In genomic region chr12:121438905-121439304, GRCh38 we compare ENCODE assay signal across 21 cellular contexts. TPM values are rescaled to one million over a fixed set of nuclear protein-coding genes. Genes with fewer than 3 reads are reported as not detected.
A peak's percentile ranks its signal among the peaks of the same experiment; 100 is the strongest.
DNase-seq lines count a peak whose midpoint lies in the region; ATAC-seq and TF ChIP-seq lines count a peak whose summit lies in the region.
"Had no signal": no experiment of that assay in that cellular context is flagged by ENCODE, and none has a peak within 500 bp of the region (broad histone marks: within the 10 kb centered on the region; RNA-seq: fewer than 3 reads in every experiment).

No MANE protein-coding gene starts in this region.

- no peak overlapping the region for H3K4me3 Mint-ChIP-seq in activated T-helper 17 cell treated with anti-CD3 and anti-CD28 coated beads, Interleukin-2, amount 50 U/mL, for 72 hours
- H3K4me3 Mint-ChIP-seq: H9 had no signal

- no peaks in the 10 kb centered on the region for H4K20me1 ChIP-seq in Karpas-422 (ENCODE audit: insufficient read depth, low read depth, low read length)

- H3K27me3 ChIP-seq in Karpas-422 (ENCODE audit: low read length) (no peaks in the 10 kb centered on the region), WERI-Rb-1 (ENCODE audit: insufficient read depth, low read depth, severe bottlenecking) (no peaks in the 10 kb centered on the region)

- no peak overlapping the region for H3K4me2 ChIP-seq in Karpas-422 (ENCODE audit: low read depth, low read length, poor library complexity, severe bottlenecking)
- H3K4me2 ChIP-seq: PC-9 had no signal

- H3K9ac ChIP-seq in Karpas-422 (ENCODE audit: low read length), result no peak overlapping the region
- H3K9ac ChIP-seq: GM23248 had no signal

- H3K27ac ChIP-seq in caudate nucleus (ENCODE audit: low read depth, low read length) (peak overlapping the region; percentile 69), Karpas-422 (ENCODE audit: low read length) (no peak overlapping the region), WERI-Rb-1 (no peak overlapping the region)
- H3K27ac ChIP-seq: C4-2B, GM23248, PC-9 had no signal

- H3K9me3 ChIP-seq in Karpas-422 (ENCODE audit: low read length) (no peaks in the 10 kb centered on the region), WERI-Rb-1 (ENCODE audit: severe bottlenecking) (peaks cover 2% of the 10 kb centered on the region)

- TF ChIP-seq CTCF in WERI-Rb-1 (IDR thresholded peaks at IDR 0.05; ENCODE audit: low read depth, low read length), result no peak

- ATAC-seq in activated T-helper 17 cell treated with anti-CD3 and anti-CD28 coated beads, Interleukin-2, amount 50 U/mL, for 72 hours (replicated peaks), result no peak

- H3K4me1 Mint-ChIP-seq in activated T-helper 17 cell treated with anti-CD3 and anti-CD28 coated beads, Interleukin-2, amount 50 U/mL, for 72 hours, result peaks cover 7% of the 10 kb centered on the region

- H3K36me3 Mint-ChIP-seq in activated T-helper 17 cell treated with anti-CD3 and anti-CD28 coated beads, Interleukin-2, amount 50 U/mL, for 72 hours (ENCODE audit: low read depth), result peaks cover 91% of the 10 kb centered on the region

- H3K9me3 Mint-ChIP-seq in activated T-helper 17 cell treated with anti-CD3 and anti-CD28 coated beads, Interleukin-2, amount 50 U/mL, for 72 hours, result peaks cover 7% of the 10 kb centered on the region

- H3K79me2 ChIP-seq in Karpas-422 (ENCODE audit: low read length), result no peaks in the 10 kb centered on the region

- H3K27me3 Mint-ChIP-seq in activated T-helper 17 cell treated with anti-CD3 and anti-CD28 coated beads, Interleukin-2, amount 50 U/mL, for 72 hours, result no peaks in the 10 kb centered on the region
- H3K27me3 Mint-ChIP-seq: IgD-negative memory B cell had no signal

- H3K27ac Mint-ChIP-seq in activated T-helper 17 cell treated with anti-CD3 and anti-CD28 coated beads, Interleukin-2, amount 50 U/mL, for 72 hours, result no peak overlapping the region
- H3K27ac Mint-ChIP-seq: H9 had no signal

- H3K4me3 ChIP-seq in Karpas-422 (ENCODE audit: low read length) (no peak overlapping the region), WERI-Rb-1 (ENCODE audit: low read depth, low read length) (no peak overlapping the region)
- H3K4me3 ChIP-seq: GM23248, PC-9 had no signal

- H2AFZ ChIP-seq in Karpas-422 (ENCODE audit: low read length), result no peak overlapping the region
- H2AFZ ChIP-seq: GM23248, PC-9 had no signal

- CTCF ChIA-PET in HEK293T (lab: Yijun Ruan, JAX), result interaction anchor here (1.2 kb wide), 1 partner anchor 104 kb away, joined by 3 read pairs; no protein-coding TSS in a partner anchor

- no peaks in the 10 kb centered on the region for H3K9me2 ChIP-seq in Karpas-422 (replicated peaks; ENCODE audit: insufficient read depth, low read length)

- peak in 43 of 61 donors; percentile 18 to 71 (median 44) for DNase-seq in caudate nucleus (lab: John Stamatoyannopoulos, UW)
- peak; percentile 35 to 68 for DNase-seq in hippocampal formation (lab: John Stamatoyannopoulos, UW)
- DNase-seq in putamen (ENCODE audit: low spot score), result peak; percentile 80
- no peak for DNase-seq in Karpas-422
- no peak for DNase-seq in HEK293T (ENCODE audit: extremely low spot score)
- no peak for DNase-seq in WERI-Rb-1
- DNase-seq: ACHN, GM23248, H9, MV-4-11, NCI-H1105 treated with DMSO at 0.1 percent for 48 hours, NCI-H2029 treated with DMSO at 0.1 percent for 48 hours, NCI-H226, NCI-H510A treated with DMSO at 0.1 percent for 48 hours, NCI-H748 treated with DMSO at 0.1 percent for 48 hours, PC-9, RPMI8226, SHP77 had no signal

- POLR2A ChIA-PET in HEK293T (lab: Yijun Ruan, JAX), result interaction anchor here (0.6 kb wide), 1 partner anchor 144 kb away, joined by 3 read pairs; no protein-coding TSS in a partner anchor

- peaks cover 49% of the 10 kb centered on the region for H3K36me3 ChIP-seq in Karpas-422 (ENCODE audit: insufficient read depth, low read length)
- H3K36me3 ChIP-seq in WERI-Rb-1, result peaks cover 58% of the 10 kb centered on the region

- H3K4me1 ChIP-seq in Karpas-422 (ENCODE audit: low read length), result no peaks in the 10 kb centered on the region

TF ChIP-seq in HEK293T, 16 proteins besides CTCF, POLR2A, EP300 and RAD21:
- no peak for TF ChIP-seq BHLHE40 (IDR thresholded peaks at IDR 0.05; ENCODE audit: borderline replicate concordance)
- TF ChIP-seq FOXA1 (IDR thresholded peaks at IDR 0.05), result no peak
- TF ChIP-seq ZNF384 (IDR thresholded peaks at IDR 0.05), result no peak
- no peak for TF ChIP-seq SP1 (IDR thresholded peaks at IDR 0.05)
- TF ChIP-seq CTBP1 (IDR thresholded peaks at IDR 0.05; ENCODE audit: borderline replicate concordance), result no peak
- no peak for TF ChIP-seq PKNOX1 (IDR thresholded peaks at IDR 0.05)
- TF ChIP-seq HDGF (IDR thresholded peaks at IDR 0.05; ENCODE audit: borderline replicate concordance), result no peak
- no peak for TF ChIP-seq FOXK2 (IDR thresholded peaks at IDR 0.05)
- TF ChIP-seq SUZ12 (IDR thresholded peaks at IDR 0.05), result no peak
- TF ChIP-seq FOXM1 (IDR thresholded peaks at IDR 0.05; ENCODE audit: borderline replicate concordance), result no peak

RNA-seq across cellular contexts. Expression of gene RNF34, which starts 39.0 kb away (rescaled TPM):
- 66.6 and 109 TPM in 2 replicates for total RNA-seq in Karpas-422 (2014; rRNA removed; shearing (Covaris generic); ENCODE audit: low replicate concordance)
- 10 to 100 TPM; 62.8 to 98.5 TPM for total RNA-seq in activated T-helper 17 cell treated with anti-CD3 and anti-CD28 coated beads, Interleukin-2, amount 50 U/mL, for 72 hours

Comparison
In these comparisons a context has a peak if more than half of its experiments do, and no peak if none do; other contexts are left out.
1. DNase-seq: peak in caudate nucleus (43 of 61), hippocampal formation (2 of 2) and putamen (single experiment); none in Karpas-422 (single experiment), HEK293T (single experiment) and WERI-Rb-1 (single experiment).